ENCODE assay signal across 15 cellular contexts in genomic region chr1:206586501-206587445, GRCh38. TPM values are rescaled to one million over a fixed set of nuclear protein-coding genes. Genes with fewer than 3 reads are reported as not detected.
DNase-seq lines count a peak whose midpoint lies in the region; ATAC-seq and TF ChIP-seq lines count a peak whose summit lies in the region.
"Had no signal": no experiment of that assay in that cellular context is flagged by ENCODE, and none has a peak within 500 bp of the region (broad histone marks: within the 10 kb centered on the region; RNA-seq: fewer than 3 reads in every experiment).

No MANE protein-coding gene starts in this region.

- intact Hi-C loops in vagina (cut with DNase I) (no loop called here), Calu3 (cut with micrococcal nuclease; ENCODE audit: unreplicated experiment) (no loop called here)

- no peak for DNase-seq in cardiac muscle cell (ENCODE audit: low read depth in 1 of 2, low spot score in 1 of 2)
- no peak for DNase-seq in right atrium auricular region (ENCODE audit: low spot score)
- no peak for DNase-seq in activated naive CD8-positive, alpha-beta T cell treated with anti-CD3 and anti-CD28 coated beads, Interleukin-2, amount 10 ng/mL, durations not matched to agents 7 days and 5 days
- peak in 1 of 2 experiments; percentile 46 for DNase-seq in mesothelial cell of epicardium (ENCODE audit: low spot score in 2 of 2, unreplicated experiment in 2 of 2)
- DNase-seq in vagina (ENCODE audit: extremely low spot score in 2 of 2): no peak
- no peak for DNase-seq in NCI-H1694 treated with DMSO at 0.1 percent for 48 hours (lab: John Stamatoyannopoulos, UW)
- DNase-seq in Calu3: no peak
- DNase-seq: activated CD8-positive, alpha-beta memory T cell treated with anti-CD3 and anti-CD28 coated beads, Interleukin-2, amount 50 U/mL, for 48 hours; DMS53; NCI-H2029; NCI-H69; pancreas; trophoblast cell had no signal

- CTCF ChIA-PET in Calu3 (lab: Charles Lee): interaction anchor here (0.6 to 1.0 kb wide), 6 partner anchors 24 to 405 kb away, joined by 3 read pairs; no protein-coding TSS in a partner anchor

- H3K4me3 ChIP-seq in cardiac muscle cell (no peak overlapping the region), right atrium auricular region (no peak overlapping the region), vagina (no peak overlapping the region)
- H3K4me3 ChIP-seq: pancreas had no signal

- H3K9me3 ChIP-seq in cardiac muscle cell (ENCODE audit: low read depth) (no peaks in the 10 kb centered on the region), right atrium auricular region (no peaks in the 10 kb centered on the region), vagina (no peaks in the 10 kb centered on the region)
- H3K9me3 ChIP-seq: pancreas had no signal

- no peaks in the 10 kb centered on the region for H3K9me3 Mint-ChIP-seq in activated naive CD8-positive, alpha-beta T cell treated with anti-CD3 and anti-CD28 coated beads, Interleukin-2, amount 10 ng/mL, durations not matched to agents 7 days and 5 days
- no peaks in the 10 kb centered on the region for H3K9me3 Mint-ChIP-seq in mesothelial cell of epicardium
- H3K9me3 Mint-ChIP-seq in Calu3 (ENCODE audit: low read depth, unreplicated experiment): no peaks in the 10 kb centered on the region

- TF ChIP-seq CTCF in cardiac muscle cell (IDR thresholded peaks at IDR 0.05; ENCODE audit: low read depth, low read length): no peak
- no peak for TF ChIP-seq CTCF in right atrium auricular region (IDR thresholded peaks at IDR 0.05)
- TF ChIP-seq CTCF in mesothelial cell of epicardium (IDR thresholded peaks at IDR 0.05; ENCODE audit: unreplicated experiment): no peak
- TF ChIP-seq CTCF in vagina (IDR thresholded peaks at IDR 0.05): no peak
- no peak for TF ChIP-seq CTCF in Calu3 (IDR thresholded peaks at IDR 0.05; ENCODE audit: unreplicated experiment)

- POLR2A ChIA-PET in activated naive CD8-positive, alpha-beta T cell treated with anti-CD3 and anti-CD28 coated beads, Interleukin-2, amount 10 ng/mL, durations not matched to agents 7 days and 5 days (lab: Charles Lee): interaction anchor here (0.8 to 24.5 kb wide), 3 partner anchors 26 to 85 kb away, joined by 3 to 584 read pairs (median 4); partner anchors contain the start of gene RASSF5

- peaks cover 3% of the 10 kb centered on the region for H3K4me1 ChIP-seq in cardiac muscle cell (ENCODE audit: low read depth)
- H3K4me1 ChIP-seq in right atrium auricular region: peaks cover 0 to 13% of the 10 kb centered on the region in 2 donors
- H3K4me1 ChIP-seq in vagina: peaks cover 86% of the 10 kb centered on the region
- H3K4me1 ChIP-seq: pancreas had no signal

- H3K27me3 Mint-ChIP-seq in activated naive CD8-positive, alpha-beta T cell treated with anti-CD3 and anti-CD28 coated beads, Interleukin-2, amount 10 ng/mL, durations not matched to agents 7 days and 5 days: no peaks in the 10 kb centered on the region
- no peaks in the 10 kb centered on the region for H3K27me3 Mint-ChIP-seq in mesothelial cell of epicardium (ENCODE audit: low read depth)
- H3K27me3 Mint-ChIP-seq in Calu3 (ENCODE audit: unreplicated experiment): peaks cover 11% of the 10 kb centered on the region

- peaks cover 43% of the 10 kb centered on the region for H3K36me3 ChIP-seq in cardiac muscle cell
- peaks cover 45% of the 10 kb centered on the region for H3K36me3 ChIP-seq in right atrium auricular region
- H3K36me3 ChIP-seq in vagina: peaks cover 0 to 7% of the 10 kb centered on the region in 2 donors

- H3K27ac Mint-ChIP-seq in activated naive CD8-positive, alpha-beta T cell treated with anti-CD3 and anti-CD28 coated beads, Interleukin-2, amount 10 ng/mL, durations not matched to agents 7 days and 5 days: peak overlapping the region; percentile 61
- peak overlapping the region; percentile 94 for H3K27ac Mint-ChIP-seq in mesothelial cell of epicardium
- no peak overlapping the region for H3K27ac Mint-ChIP-seq in Calu3 (ENCODE audit: unreplicated experiment)

- H3K4me3 Mint-ChIP-seq in activated naive CD8-positive, alpha-beta T cell treated with anti-CD3 and anti-CD28 coated beads, Interleukin-2, amount 10 ng/mL, durations not matched to agents 7 days and 5 days: no peak overlapping the region
- H3K4me3 Mint-ChIP-seq in mesothelial cell of epicardium (no peak overlapping the region), Calu3 (ENCODE audit: low read depth, unreplicated experiment) (no peak overlapping the region)

- peak overlapping the region; percentile 30 for H3K27ac ChIP-seq in cardiac muscle cell
- H3K27ac ChIP-seq in right atrium auricular region: no peak overlapping the region
- H3K27ac ChIP-seq in vagina: peak overlapping the region; percentile 77

- H3K4me1 Mint-ChIP-seq in activated naive CD8-positive, alpha-beta T cell treated with anti-CD3 and anti-CD28 coated beads, Interleukin-2, amount 10 ng/mL, durations not matched to agents 7 days and 5 days: peaks cover 72% of the 10 kb centered on the region
- H3K4me1 Mint-ChIP-seq in mesothelial cell of epicardium (peaks cover 40% of the 10 kb centered on the region), Calu3 (ENCODE audit: low read depth, unreplicated experiment) (no peaks in the 10 kb centered on the region)

- H3K36me3 Mint-ChIP-seq in activated naive CD8-positive, alpha-beta T cell treated with anti-CD3 and anti-CD28 coated beads, Interleukin-2, amount 10 ng/mL, durations not matched to agents 7 days and 5 days: peaks cover 34% of the 10 kb centered on the region
- H3K36me3 Mint-ChIP-seq in mesothelial cell of epicardium: peaks cover 11% of the 10 kb centered on the region
- H3K36me3 Mint-ChIP-seq in Calu3 (ENCODE audit: insufficient read depth, unreplicated experiment): peaks cover 8% of the 10 kb centered on the region

- no peak for TF ChIP-seq POLR2A in vagina (IDR thresholded peaks at IDR 0.05)

- no peaks in the 10 kb centered on the region for H3K27me3 ChIP-seq in cardiac muscle cell
- H3K27me3 ChIP-seq in right atrium auricular region: no peaks in the 10 kb centered on the region
- no peaks in the 10 kb centered on the region for H3K27me3 ChIP-seq in vagina
- H3K27me3 ChIP-seq: pancreas had no signal

- ATAC-seq in activated naive CD8-positive, alpha-beta T cell treated with anti-CD3 and anti-CD28 coated beads, Interleukin-2, amount 10 ng/mL, durations not matched to agents 7 days and 5 days (ENCODE audit: low read depth): no peak
- no peak for ATAC-seq in HG03045 (IDR thresholded peaks at IDR 0.05; ENCODE audit: unreplicated experiment)
- ATAC-seq: Right ventricle myocardium inferior had no signal

- BruUV-seq in Calu3 (replicated peaks; lab: Mats Ljungman, UMichigan): no TSS peak

RNA-seq across cellular contexts. Expression of gene EIF2D, which starts 25.5 kb away (rescaled TPM):
- total RNA-seq in cardiac muscle cell: 46.1 and 67.2 TPM in 2 replicates
- polyA plus RNA-seq in cardiac muscle cell: 44.7 and 45.7 TPM in 2 replicates
- 10 to 100 TPM; 21.7 to 30.4 TPM for total RNA-seq in right atrium auricular region
- 10 to 100 TPM; 40.6 to 43.7 TPM for total RNA-seq in activated naive CD8-positive, alpha-beta T cell treated with anti-CD3 and anti-CD28 coated beads, Interleukin-2, amount 10 ng/mL, durations not matched to agents 7 days and 5 days
- total RNA-seq in mesothelial cell of epicardium: 49.6 to 53.3 TPM (median 52.3 TPM) in 3 replicates
- total RNA-seq in vagina: 48.9 TPM
- total RNA-seq in Calu3 (2022): 41.8 and 45.1 TPM in 2 replicates

RNA-seq across cellular contexts. Expression of gene DYRK3, which starts 48.6 kb away (rescaled TPM):
- 14.1 and 21.2 TPM in 2 replicates for total RNA-seq in cardiac muscle cell
- polyA plus RNA-seq in cardiac muscle cell: 8.4 and 16.6 TPM in 2 replicates
- total RNA-seq in right atrium auricular region: 10 to 100 TPM; 16.5 to 20.6 TPM
- 1 to 10 TPM; 2.7 TPM for total RNA-seq in activated naive CD8-positive, alpha-beta T cell treated with anti-CD3 and anti-CD28 coated beads, Interleukin-2, amount 10 ng/mL, durations not matched to agents 7 days and 5 days
- 3.3 to 4.6 TPM (median 4.1 TPM) in 3 replicates for total RNA-seq in mesothelial cell of epicardium
- total RNA-seq in vagina: 5.9 TPM
- total RNA-seq in Calu3 (2022): 7.6 and 8.0 TPM in 2 replicates

Comparison
In these comparisons a context has a peak if more than half of its experiments do, and no peak if none do; other contexts are left out.
1. H3K27ac ChIP-seq: peak in cardiac muscle cell (single experiment) and vagina (single experiment); none in right atrium auricular region (0 of 2).